ENCODE assay signal across 1 cellular context in genomic region chr14:93072659-93073365, GRCh38.
TF ChIP-seq lines count a peak whose summit lies in the region.

No MANE protein-coding gene starts in this region.

TF ChIP-seq in GM12878, 131 proteins besides CTCF, POLR2A, EP300 and RAD21 (continued from another document and continues in another):
- no peak for TF ChIP-seq USF1 (IDR thresholded peaks at IDR 0.05; ENCODE audit: borderline replicate concordance, extremely low read length, insufficient read depth, low read depth, low read length)
- no peak for TF ChIP-seq SUZ12 (IDR thresholded peaks at IDR 0.05; ENCODE audit: unreplicated experiment)
- TF ChIP-seq ZBED1 (IDR thresholded peaks at IDR 0.05; ENCODE audit: borderline replicate concordance), result no peak
- TF ChIP-seq BHLHE40 (IDR thresholded peaks at IDR 0.05; ENCODE audit: borderline replicate concordance in 1 of 2, low read depth in 2 of 2, low read length in 1 of 2), result peak in 1 of 2 experiments; percentile 83; a peak in 1 of 4 replicates
- TF ChIP-seq SRF (IDR thresholded peaks at IDR 0.05; ENCODE audit: low read depth in 2 of 2, low read length in 2 of 2), result no peak
- no peak for TF ChIP-seq FOS (IDR thresholded peaks at IDR 0.05; ENCODE audit: borderline replicate concordance, extremely low read depth, insufficient read length)
- peak; percentile 89 for TF ChIP-seq RUNX3 (IDR thresholded peaks at IDR 0.05; ENCODE audit: low read length)
- TF ChIP-seq PKNOX1 (IDR thresholded peaks at IDR 0.05), result no peak
- TF ChIP-seq BCL3 (IDR thresholded peaks at IDR 0.05; ENCODE audit: borderline replicate concordance, insufficient read depth, low read depth, low read length, poor library complexity, severe bottlenecking), result no peak
- TF ChIP-seq SREBF2 (IDR thresholded peaks at IDR 0.05; ENCODE audit: low read length), result no peak
- peak; percentile 68; the same call in 1 of the 2 replicates for TF ChIP-seq PAX5 (IDR thresholded peaks at IDR 0.05; ENCODE audit: borderline replicate concordance, low read depth, low read length)
- no peak for TF ChIP-seq HCFC1 (IDR thresholded peaks at IDR 0.05; ENCODE audit: low read length)
- no peak for TF ChIP-seq USF2 (IDR thresholded peaks at IDR 0.05; ENCODE audit: borderline replicate concordance, low read depth, low read length)
- TF ChIP-seq ATF3 (IDR thresholded peaks at IDR 0.05; ENCODE audit: borderline replicate concordance, extremely low read depth, low read depth, low read length), result no peak
- no peak for TF ChIP-seq NR2C2 (IDR thresholded peaks at IDR 0.05; ENCODE audit: borderline replicate concordance, control insufficient read depth, insufficient read length, low read depth)
- no peak for TF ChIP-seq SREBF1 (IDR thresholded peaks at IDR 0.05; ENCODE audit: low read length)
- TF ChIP-seq NKRF (conservative IDR thresholded peaks at IDR 0.05), result no peak; the same call in 1 of the 2 replicates
- peak; percentile 67; the same call in 1 of the 2 replicates for TF ChIP-seq RELB (IDR thresholded peaks at IDR 0.05; ENCODE audit: low read depth)
- TF ChIP-seq RELA (IDR thresholded peaks at IDR 0.05; ENCODE audit: borderline replicate concordance, partially characterized antibody), result no peak
- TF ChIP-seq NFIC (IDR thresholded peaks at IDR 0.05; ENCODE audit: low read depth, low read length), result 0 out of 2 replicates have a peak, but pooled peaks have one; percentile 44
- no peak for TF ChIP-seq YBX1 (IDR thresholded peaks at IDR 0.05)
- TF ChIP-seq IKZF2 (IDR thresholded peaks at IDR 0.05), result peak; percentile 71 to 75; a peak in 2 of 4 replicates
- TF ChIP-seq STAT1 (conservative IDR thresholded peaks at IDR 0.05), result no peak
- no peak for TF ChIP-seq IRF5 (IDR thresholded peaks at IDR 0.05; ENCODE audit: borderline replicate concordance)
- TF ChIP-seq BCL11A (IDR thresholded peaks at IDR 0.05; ENCODE audit: low read depth, low read length), result peak; percentile 37; the same call in 1 of the 2 replicates
- no peak for TF ChIP-seq RB1 (IDR thresholded peaks at IDR 0.05; ENCODE audit: borderline replicate concordance)
- TF ChIP-seq ZBTB11 (CRISPR knock-in tag; IDR thresholded peaks at IDR 0.05), result no peak
- TF ChIP-seq CBFB (IDR thresholded peaks at IDR 0.05; ENCODE audit: low read depth), result peak; percentile 59; the same call in 1 of the 2 replicates
- peak; percentile 96 for TF ChIP-seq NR2F1 (conservative IDR thresholded peaks at IDR 0.05)
- no peak for TF ChIP-seq CHD1 (IDR thresholded peaks at IDR 0.05; ENCODE audit: low read depth, low read length)
- TF ChIP-seq PBX3 (IDR thresholded peaks at IDR 0.05; ENCODE audit: insufficient replicate concordance, low read depth, low read length), result no peak
- peak; percentile 91 for TF ChIP-seq ATF7 (IDR thresholded peaks at IDR 0.05; ENCODE audit: low read depth)
- TF ChIP-seq MYC (IDR thresholded peaks at IDR 0.05; ENCODE audit: insufficient read depth, insufficient read length, insufficient replicate concordance, low read length, severe bottlenecking), result no peak
- TF ChIP-seq IRF3 (IDR thresholded peaks at IDR 0.05), result no peak
- TF ChIP-seq MAX (IDR thresholded peaks at IDR 0.05; ENCODE audit: low read depth, low read length), result no peak
- no peak for TF ChIP-seq FOXK2 (IDR thresholded peaks at IDR 0.05)
- TF ChIP-seq SIX5 (IDR thresholded peaks at IDR 0.05; ENCODE audit: low read depth, low read length, severe bottlenecking), result no peak
- TF ChIP-seq SIN3A (IDR thresholded peaks at IDR 0.05; ENCODE audit: low read depth, low read length), result no peak
- TF ChIP-seq IRF4 (IDR thresholded peaks at IDR 0.05; ENCODE audit: low read depth, low read length), result no peak
- no peak for TF ChIP-seq POU2F2 (IDR thresholded peaks at IDR 0.05; ENCODE audit: borderline replicate concordance, low read depth, low read length)
- peak; percentile 62; the same call in 1 of the 2 replicates for TF ChIP-seq ZNF384 (IDR thresholded peaks at IDR 0.05; ENCODE audit: borderline replicate concordance, low read depth, low read length)
- TF ChIP-seq ZNF207 (IDR thresholded peaks at IDR 0.05; ENCODE audit: borderline replicate concordance), result no peak
- no peak for TF ChIP-seq MYB (IDR thresholded peaks at IDR 0.05; ENCODE audit: borderline replicate concordance, low read depth, low read length)
